ENCODE assay signal across 24 cellular contexts in the genomic region with DNA sequence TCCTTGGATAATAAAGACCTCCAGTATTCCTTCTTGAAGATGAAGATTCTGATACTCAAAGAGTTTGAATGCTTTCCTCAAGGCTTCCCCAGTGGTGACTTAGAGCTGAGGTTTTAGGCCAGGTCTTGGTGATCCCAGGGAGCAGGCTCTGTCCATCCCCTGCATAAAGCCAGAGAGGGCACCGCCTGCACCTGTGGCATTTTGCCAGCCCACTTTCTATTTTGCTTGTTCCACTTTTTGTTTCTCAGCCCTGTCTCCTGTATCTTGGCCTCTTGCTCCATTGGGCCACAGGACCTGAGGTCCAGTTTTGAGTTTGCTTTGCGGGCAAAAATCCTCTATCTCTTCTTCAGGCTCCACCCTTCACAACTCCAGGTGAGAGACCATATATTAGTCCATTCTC. TPM values are rescaled to one million over a fixed set of nuclear protein-coding genes. Genes with fewer than 3 reads are reported as not detected.
A peak's percentile ranks its signal among the peaks of the same experiment; 100 is the strongest.
DNase-seq lines count a peak whose midpoint lies in the region; ATAC-seq and TF ChIP-seq lines count a peak whose summit lies in the region.
"Had no signal": no experiment of that assay in that cellular context is flagged by ENCODE, and none has a peak within 500 bp of the region (broad histone marks: within the 10 kb centered on the region; RNA-seq: fewer than 3 reads in every experiment).

No MANE protein-coding gene starts in this region.

- no peak overlapping the region for H3K4me3 Mint-ChIP-seq in stimulated activated naive B cell treated with anti-CD40 and anti-IgM and Interleukin-4, amounts not matched to agents 10 μg/mL and 1 μg/mL and 100 μg/mL, for 72 hours

- TF ChIP-seq CTCF in right atrium auricular region (IDR thresholded peaks at IDR 0.05) (no peak), MM.1S (IDR thresholded peaks at IDR 0.05; ENCODE audit: low read length) (no peak), foreskin keratinocyte (conservative IDR thresholded peaks at IDR 0.05) (no peak)

- H3F3A ChIP-seq in MM.1S (ENCODE audit: insufficient read depth, low read length), result no peaks in the 10 kb centered on the region

- H3K4me2 ChIP-seq in MM.1S (ENCODE audit: low read depth, low read length), result no peak overlapping the region
- H3K4me2 ChIP-seq in Karpas-422 (ENCODE audit: low read depth, low read length, poor library complexity, severe bottlenecking), result no peak overlapping the region
- H3K4me2 ChIP-seq: KMS-11, PC-9 had no signal

- H3K79me2 ChIP-seq in MM.1S (ENCODE audit: low read length), result no peaks in the 10 kb centered on the region
- H3K79me2 ChIP-seq in Karpas-422 (ENCODE audit: low read length), result no peaks in the 10 kb centered on the region

- H2AFZ ChIP-seq in MM.1S (ENCODE audit: low read length), result no peak overlapping the region
- H2AFZ ChIP-seq in Karpas-422 (ENCODE audit: low read length), result no peak overlapping the region
- H2AFZ ChIP-seq: PC-9 had no signal

- H3K9ac ChIP-seq in MM.1S (ENCODE audit: low read length) (no peak overlapping the region), Karpas-422 (ENCODE audit: low read length) (no peak overlapping the region)
- H3K9ac ChIP-seq: KMS-11 had no signal

- peaks cover 0 to 1% of the 10 kb centered on the region in 2 donors for H3K9me3 Mint-ChIP-seq in stimulated activated naive B cell treated with anti-CD40 and anti-IgM and Interleukin-4, amounts not matched to agents 10 μg/mL and 1 μg/mL and 100 μg/mL, for 72 hours

- no peaks in the 10 kb centered on the region for H3K36me3 ChIP-seq in right atrium auricular region
- no peaks in the 10 kb centered on the region for H3K36me3 ChIP-seq in MM.1S (replicated peaks; ENCODE audit: insufficient read depth, low read length)
- H3K36me3 ChIP-seq in SJCRH30, result no peaks in the 10 kb centered on the region
- H3K36me3 ChIP-seq in Karpas-422 (ENCODE audit: insufficient read depth, low read length), result no peaks in the 10 kb centered on the region
- H3K36me3 ChIP-seq: BE2C had no signal

- H3K4me1 ChIP-seq in right atrium auricular region (no peaks in the 10 kb centered on the region), MM.1S (ENCODE audit: low read length) (peaks cover 9% of the 10 kb centered on the region; the same call in 1 of the 2 replicates), foreskin keratinocyte (peaks cover 12% of the 10 kb centered on the region), SJCRH30 (no peaks in the 10 kb centered on the region), Karpas-422 (ENCODE audit: low read length) (no peaks in the 10 kb centered on the region)
- H3K4me1 ChIP-seq: BE2C had no signal

- H3K9me2 ChIP-seq in MM.1S (replicated peaks; ENCODE audit: insufficient read depth, low read length) (no peaks in the 10 kb centered on the region), Karpas-422 (replicated peaks; ENCODE audit: insufficient read depth, low read length) (no peaks in the 10 kb centered on the region)

- ATAC-seq in Right ventricle myocardium superior (ENCODE audit: poor library complexity) (no peak), foreskin keratinocyte (no peak), GM18517 (IDR thresholded peaks at IDR 0.05; ENCODE audit: unreplicated experiment) (no peak)
- peak; percentile 23 to 38 for ATAC-seq in stimulated activated naive B cell treated with anti-CD40 and anti-IgM and Interleukin-4, amounts not matched to agents 10 μg/mL and 1 μg/mL and 100 μg/mL, for 72 hours (replicated peaks)
- ATAC-seq: SK-N-SH treated with all-trans-retinoic acid at 6 μM for 48 hours had no signal

- no peaks in the 10 kb centered on the region for H3K36me3 Mint-ChIP-seq in stimulated activated naive B cell treated with anti-CD40 and anti-IgM and Interleukin-4, amounts not matched to agents 10 μg/mL and 1 μg/mL and 100 μg/mL, for 72 hours

- DNase-seq in right atrium auricular region (ENCODE audit: low spot score) (peak; percentile 16), Right ventricle myocardium superior (no peak), MM.1S (peak; percentile 26), foreskin keratinocyte (no peak), SJCRH30 (no peak), Karpas-422 (no peak)
- DNase-seq in stimulated activated naive B cell treated with anti-CD40 and anti-IgM and Interleukin-4, amounts not matched to agents 10 μg/mL and 1 μg/mL and 100 μg/mL, for 72 hours, result no peak
- DNase-seq: BE2C, DMS53, GDM1, NCI-H1417, NCI-H1694 treated with DMSO at 0.1 percent for 48 hours, NCI-H2081 treated with DMSO at 0.1 percent for 48 hours, NCI-H2171 treated with DMSO at 0.1 percent for 48 hours, NCI-H446, NCI-H526 treated with DMSO at 0.1 percent for 48 hours, PC-9, SIG-M5 had no signal

- H3K9me3 ChIP-seq in right atrium auricular region (no peaks in the 10 kb centered on the region), MM.1S (replicated peaks; ENCODE audit: insufficient read depth, low read length) (no peaks in the 10 kb centered on the region), SJCRH30 (replicated peaks) (no peaks in the 10 kb centered on the region; the same call in 1 of the 2 replicates), Karpas-422 (ENCODE audit: low read length) (no peaks in the 10 kb centered on the region)
- H3K9me3 ChIP-seq: BE2C had no signal

- intact Hi-C loops in Right ventricle myocardium superior (cut with DNase I), result no loop called here

- H3K27me3 Mint-ChIP-seq in stimulated activated naive B cell treated with anti-CD40 and anti-IgM and Interleukin-4, amounts not matched to agents 10 μg/mL and 1 μg/mL and 100 μg/mL, for 72 hours, result no peaks in the 10 kb centered on the region

- H3K27ac ChIP-seq in right atrium auricular region (no peak overlapping the region), MM.1S (ENCODE audit: low read length) (no peak overlapping the region), foreskin keratinocyte (peak overlapping the region; percentile 66), SJCRH30 (no peak overlapping the region), Karpas-422 (ENCODE audit: low read length) (no peak overlapping the region)
- H3K27ac ChIP-seq: KMS-11, PC-9, RWPE1 had no signal

- H3K4me3 ChIP-seq in right atrium auricular region, result no peak overlapping the region
- no peak overlapping the region for H3K4me3 ChIP-seq in MM.1S (ENCODE audit: low read length)
- no peak overlapping the region for H3K4me3 ChIP-seq in SJCRH30
- no peak overlapping the region for H3K4me3 ChIP-seq in Karpas-422 (ENCODE audit: low read length)
- H3K4me3 ChIP-seq: PC-9 had no signal

- no peak overlapping the region for H3K27ac Mint-ChIP-seq in stimulated activated naive B cell treated with anti-CD40 and anti-IgM and Interleukin-4, amounts not matched to agents 10 μg/mL and 1 μg/mL and 100 μg/mL, for 72 hours

- no peaks in the 10 kb centered on the region for H4K20me1 ChIP-seq in MM.1S (ENCODE audit: insufficient read depth, low read length)
- H4K20me1 ChIP-seq in Karpas-422 (ENCODE audit: insufficient read depth, low read depth, low read length), result no peaks in the 10 kb centered on the region

- H3K4me1 Mint-ChIP-seq in stimulated activated naive B cell treated with anti-CD40 and anti-IgM and Interleukin-4, amounts not matched to agents 10 μg/mL and 1 μg/mL and 100 μg/mL, for 72 hours, result peaks cover 14 to 34% of the 10 kb centered on the region in 2 donors

- no peaks in the 10 kb centered on the region for H3K27me3 ChIP-seq in right atrium auricular region
- no peaks in the 10 kb centered on the region for H3K27me3 ChIP-seq in MM.1S (replicated peaks; ENCODE audit: insufficient read depth, low read length)
- H3K27me3 ChIP-seq in foreskin keratinocyte, result no peaks in the 10 kb centered on the region
- H3K27me3 ChIP-seq in SJCRH30, result no peaks in the 10 kb centered on the region
- H3K27me3 ChIP-seq in Karpas-422 (ENCODE audit: low read length), result no peaks in the 10 kb centered on the region
- H3K27me3 ChIP-seq: BE2C had no signal

RNA-seq across cellular contexts. Expression of gene SCYGR1, which starts 6.7 kb away (rescaled TPM):
- total RNA-seq in right atrium auricular region (not detected), Right ventricle myocardium superior (not detected), foreskin keratinocyte (not detected in 2 replicates)
- not detected in 2 replicates for polyA plus RNA-seq in foreskin keratinocyte
- not detected in 2 replicates for total RNA-seq in SJCRH30 (2014; rRNA removed; shearing (Covaris generic))
- total RNA-seq in Karpas-422 (2014; rRNA removed; shearing (Covaris generic); ENCODE audit: low replicate concordance), result not detected in 2 replicates
- total RNA-seq: A172, H1, PC-9 had no signal
- polyA plus RNA-seq: H1 had no signal

RNA-seq across cellular contexts. Expression of gene TM4SF20, which starts 15.3 kb away (rescaled TPM):
- not detected for total RNA-seq in right atrium auricular region
- not detected for total RNA-seq in Right ventricle myocardium superior
- not detected in 2 replicates for total RNA-seq in foreskin keratinocyte
- not detected in 2 replicates for polyA plus RNA-seq in foreskin keratinocyte
- not detected in 2 replicates for total RNA-seq in SJCRH30 (2014; rRNA removed; shearing (Covaris generic))
- total RNA-seq in Karpas-422 (2014; rRNA removed; shearing (Covaris generic); ENCODE audit: low replicate concordance), result not detected in 2 replicates
- total RNA-seq: A172, H1, PC-9 had no signal
- polyA plus RNA-seq: H1 had no signal

Comparison
In these comparisons a context has a peak if more than half of its experiments do, and no peak if none do; other contexts are left out.
1. DNase-seq: peak in right atrium auricular region (single experiment) and MM.1S (single experiment); none in Right ventricle myocardium superior (single experiment), foreskin keratinocyte (0 of 2), stimulated activated naive B cell treated with anti-CD40 and anti-IgM and Interleukin-4, amounts not matched to agents 10 μg/mL and 1 μg/mL and 100 μg/mL, for 72 hours (single experiment), SJCRH30 (0 of 2) and Karpas-422 (single experiment).
2. ATAC-seq: peak in stimulated activated naive B cell treated with anti-CD40 and anti-IgM and Interleukin-4, amounts not matched to agents 10 μg/mL and 1 μg/mL and 100 μg/mL, for 72 hours (2 of 2); none in Right ventricle myocardium superior (single experiment), foreskin keratinocyte (single experiment) and GM18517 (single experiment).